25 cellular contexts compared by ENCODE assay signal in genomic region chr14:48526307-48526706, GRCh38.
"Had no signal": no experiment of that assay in that cellular context is flagged by ENCODE, and none has a peak within 500 bp of the region (broad histone marks: within the 10 kb centered on the region; RNA-seq: fewer than 3 reads in every experiment).

No MANE protein-coding gene starts in this region.

- H3K4me1 ChIP-seq: esophagus muscularis mucosa, esophagus squamous epithelium, foreskin keratinocyte, gastrocnemius medialis, gastroesophageal sphincter, heart left ventricle, heart right ventricle had no signal

- H3K27me3 ChIP-seq: dorsolateral prefrontal cortex, esophagus muscularis mucosa, esophagus squamous epithelium, foreskin keratinocyte, gastrocnemius medialis, gastroesophageal sphincter, heart left ventricle, heart right ventricle, hepatocyte had no signal

- H2AFZ ChIP-seq: hepatocyte had no signal

- H3K79me2 ChIP-seq: hepatocyte had no signal

- H3K9me3 ChIP-seq: esophagus muscularis mucosa, esophagus squamous epithelium, gastrocnemius medialis, gastroesophageal sphincter had no signal

- H3K27ac ChIP-seq: coronary artery, dorsolateral prefrontal cortex, epithelial cell of prostate, esophagus muscularis mucosa, esophagus squamous epithelium, foreskin keratinocyte, gastrocnemius medialis, gastroesophageal sphincter, heart left ventricle, heart right ventricle, hepatocyte had no signal

- ATAC-seq: effector memory CD8-positive, alpha-beta T cell; esophagus mucosa; foreskin keratinocyte; gastrocnemius medialis; gastroesophageal sphincter; heart left ventricle; heart right ventricle had no signal

- H3K4me3 ChIP-seq: coronary artery, dorsolateral prefrontal cortex, esophagus muscularis mucosa, esophagus squamous epithelium, gastrocnemius medialis, gastroesophageal sphincter, heart left ventricle, heart right ventricle, hepatocyte had no signal

- DNase-seq: cortex of kidney; dermis blood vessel endothelial cell; dorsolateral prefrontal cortex; effector CD4-positive, alpha-beta T cell; effector CD8-positive, alpha-beta T cell; effector memory CD4-positive, alpha-beta T cell; effector memory CD8-positive, alpha-beta T cell; endodermal cell; erythroblast; esophagus squamous epithelium; foreskin fibroblast; foreskin keratinocyte; foreskin melanocyte; gastrocnemius medialis; glutamatergic neuron; head of caudate nucleus; heart left ventricle; heart right ventricle; hippocampal formation had no signal

- H3K4me2 ChIP-seq: hepatocyte had no signal

- H3K36me3 ChIP-seq: esophagus muscularis mucosa, esophagus squamous epithelium, gastrocnemius medialis, gastroesophageal sphincter, heart left ventricle, heart right ventricle had no signal
